1 cellular context compared by ENCODE assay signal in genomic region chr4:76148142-76148849, GRCh38.
TF ChIP-seq lines count a peak whose summit lies in the region.

Gene NUP54, minus strand, starts transcription at chr4:76148397. Its CDS starts 23 bp downstream, at chr4:76148374.

TF ChIP-seq in HepG2, 621 proteins besides CTCF, POLR2A, EP300 and RAD21 (continued from another document and continues in another):
- TF ChIP-seq ATF6 (CRISPR knock-in tag; conservative IDR thresholded peaks at IDR 0.05): no peak
- TF ChIP-seq FOXP1 (IDR thresholded peaks at IDR 0.05): no peak
- peak; percentile 26; the same call in 1 of the 2 replicates for TF ChIP-seq FOXP1 (CRISPR knock-in tag; IDR thresholded peaks at IDR 0.05)
- no peak for TF ChIP-seq HNF1A (IDR thresholded peaks at IDR 0.05; ENCODE audit: low read depth)
- peak; percentile 78; the same call in 1 of the 2 replicates for TF ChIP-seq HNF1A (CRISPR knock-in tag; IDR thresholded peaks at IDR 0.05; ENCODE audit: borderline replicate concordance)
- TF ChIP-seq THAP9 (CRISPR knock-in tag; IDR thresholded peaks at IDR 0.05; ENCODE audit: borderline replicate concordance): peak; percentile 89; the same call in 1 of the 2 replicates
- TF ChIP-seq REPIN1 (CRISPR knock-in tag; IDR thresholded peaks at IDR 0.05; ENCODE audit: borderline replicate concordance, low read depth): peak; percentile 99
- peak; percentile 84 for TF ChIP-seq ERF (CRISPR knock-in tag; IDR thresholded peaks at IDR 0.05)
- TF ChIP-seq SYNCRIP (IDR thresholded peaks at IDR 0.05; ENCODE audit: insufficient read depth, low read depth, low read length): no peak
- TF ChIP-seq ZNF773 (CRISPR knock-in tag; IDR thresholded peaks at IDR 0.05; ENCODE audit: borderline replicate concordance): peak; percentile 59; the same call in 1 of the 2 replicates
- peak; percentile 88 for TF ChIP-seq RBFOX2 (IDR thresholded peaks at IDR 0.05; ENCODE audit: low read depth, low read length)
- peak; percentile 46; the same call in 1 of the 2 replicates for TF ChIP-seq ZNF609 (CRISPR knock-in tag; IDR thresholded peaks at IDR 0.05; ENCODE audit: borderline replicate concordance)
- TF ChIP-seq KDM5B (CRISPR knock-in tag; IDR thresholded peaks at IDR 0.05; ENCODE audit: borderline replicate concordance): peak; percentile 67; the same call in 1 of the 2 replicates
- peak; percentile 90 for TF ChIP-seq ZFP1 (CRISPR knock-in tag; IDR thresholded peaks at IDR 0.05)
- 0 out of 2 replicates have a peak, but pooled peaks have one; percentile 54 for TF ChIP-seq RFX5 (IDR thresholded peaks at IDR 0.05; ENCODE audit: low read depth, low read length)
- no peak for TF ChIP-seq ZNF720 (CRISPR knock-in tag; IDR thresholded peaks at IDR 0.05)
- no peak for TF ChIP-seq NFE2L1 (CRISPR knock-in tag; IDR thresholded peaks at IDR 0.05; ENCODE audit: borderline replicate concordance)
- TF ChIP-seq SOX5 (CRISPR knock-in tag; IDR thresholded peaks at IDR 0.05; ENCODE audit: borderline replicate concordance): peak; percentile 66; the same call in 1 of the 2 replicates
- TF ChIP-seq ZNF329 (CRISPR knock-in tag; IDR thresholded peaks at IDR 0.05; ENCODE audit: low read depth): no peak
- TF ChIP-seq ZNF143 (CRISPR knock-in tag; IDR thresholded peaks at IDR 0.05): no peak; the same call in 1 of the 2 replicates
- peak; percentile 97 for TF ChIP-seq ZMYM4 (CRISPR knock-in tag; IDR thresholded peaks at IDR 0.05)
- TF ChIP-seq ZNF501 (CRISPR knock-in tag; IDR thresholded peaks at IDR 0.05): peak; percentile 97
- peak; percentile 88; the same call in 1 of the 2 replicates for TF ChIP-seq ZFP36L1 (CRISPR knock-in tag; IDR thresholded peaks at IDR 0.05)
- peak; percentile 93; the same call in 1 of the 2 replicates for TF ChIP-seq ZNF276 (CRISPR knock-in tag; IDR thresholded peaks at IDR 0.05; ENCODE audit: low read depth)
- no peak; the same call in 1 of the 2 replicates for TF ChIP-seq MBD4 (IDR thresholded peaks at IDR 0.05; ENCODE audit: borderline replicate concordance, low read length)
- TF ChIP-seq IKZF1 (IDR thresholded peaks at IDR 0.05): no peak
- TF ChIP-seq ELF4 (CRISPR knock-in tag; IDR thresholded peaks at IDR 0.05; ENCODE audit: borderline replicate concordance): peak; percentile 49; the same call in 1 of the 2 replicates
- no peak for TF ChIP-seq PBX2 (CRISPR knock-in tag; IDR thresholded peaks at IDR 0.05)
- peak; percentile 55; the same call in 1 of the 2 replicates for TF ChIP-seq GLI4 (CRISPR knock-in tag; IDR thresholded peaks at IDR 0.05; ENCODE audit: borderline replicate concordance)
- no peak for TF ChIP-seq U2AF2 (IDR thresholded peaks at IDR 0.05; ENCODE audit: low read depth, low read length)
- peak; percentile 94 for TF ChIP-seq ARNT2 (CRISPR knock-in tag; IDR thresholded peaks at IDR 0.05; ENCODE audit: low read depth)
- TF ChIP-seq ZBTB8A (CRISPR knock-in tag; IDR thresholded peaks at IDR 0.05; ENCODE audit: borderline replicate concordance, low read depth): no peak; the same call in 1 of the 2 replicates
- no peak; the same call in 1 of the 2 replicates for TF ChIP-seq ZFP82 (CRISPR knock-in tag; IDR thresholded peaks at IDR 0.05; ENCODE audit: borderline replicate concordance)
- TF ChIP-seq CREM (IDR thresholded peaks at IDR 0.05): peak; percentile 87
- TF ChIP-seq CREM (CRISPR knock-in tag; IDR thresholded peaks at IDR 0.05): no peak
- TF ChIP-seq NR2F2 (IDR thresholded peaks at IDR 0.05; ENCODE audit: borderline replicate concordance, low read depth): peak; percentile 31; the same call in 1 of the 2 replicates
- TF ChIP-seq MTF2 (CRISPR knock-in tag; IDR thresholded peaks at IDR 0.05; ENCODE audit: borderline replicate concordance): peak; percentile 77; the same call in 1 of the 2 replicates
